8 cellular contexts compared by ENCODE assay signal in genomic region chr5:180802325-180803180, GRCh38. TPM values are rescaled to one million over a fixed set of nuclear protein-coding genes. Genes with fewer than 3 reads are reported as not detected.
DNase-seq lines count a peak whose midpoint lies in the region; ATAC-seq and TF ChIP-seq lines count a peak whose summit lies in the region.

TSS of gene MGAT1 (minus strand) at chr5:180802806. CDS start at chr5:180792971, 9,835 bp downstream.

- in situ Hi-C loops in ACHN (cut with HindIII; ENCODE audit: low pct_ligation_motif_present, low pct_unique_long_range_greater_than_20kb, low sequenced_read_pairs) = no loop called here

- H3K4me3 ChIP-seq in epithelial cell of esophagus (ENCODE audit: low read length) = peak within 1 kb of the TSS; percentile 83

- DNase-seq in ACHN (peak; percentile 69), NOMO-1 treated with dmso at 0.1 percent for 144 hours (lab: John Stamatoyannopoulos, UW; ENCODE audit: unreplicated experiment) (peak; percentile 65), activated T-cell treated with anti-CD3 and anti-CD28 coated beads for 24 hours (ENCODE audit: low read depth) (peak; percentile 70), epithelial cell of esophagus (ENCODE audit: low read depth) (peak; percentile 86), mucosa of gallbladder (ENCODE audit: low spot score) (peak; percentile 83)
- DNase-seq in stimulated activated CD8-positive, alpha-beta memory T cell treated with anti-CD3 and anti-CD28 coated beads, Interleukin-4, amount 100 ng/mL, for 4 hours (ENCODE audit: low read depth in 2 of 2, low spot score in 1 of 2) = peak; percentile 48 to 54

- ATAC-seq in GM18867 (IDR thresholded peaks at IDR 0.05; ENCODE audit: unreplicated experiment) (peak; percentile 53), HG03108 (IDR thresholded peaks at IDR 0.05; ENCODE audit: unreplicated experiment) (peak; percentile 29)

- TF ChIP-seq CTCF in epithelial cell of esophagus (IDR thresholded peaks at IDR 0.05; ENCODE audit: insufficient read depth, low read depth, low read length, missing control alignments) = no peak

RNA-seq across cellular contexts. Expression of gene MGAT1, which starts in this region (rescaled TPM):
- total RNA-seq in mucosa of gallbladder = 145 TPM

Comparison
In these comparisons a context has a peak if more than half of its experiments do, and no peak if none do; other contexts are left out.
1. Peak in every context shown above with its lines: DNase-seq, ATAC-seq and H3K4me3 ChIP-seq.